In genomic region chr6:140857734-140858380, GRCh38 we compare ENCODE assay signal across 9 cellular contexts.
DNase-seq lines count a peak whose midpoint lies in the region; ATAC-seq, FAIRE-seq and TF ChIP-seq lines count a peak whose summit lies in the region.
"Had no signal": no experiment of that assay in that cellular context is flagged by ENCODE, and none has a peak within 500 bp of the region (broad histone marks: within the 10 kb centered on the region; RNA-seq: fewer than 3 reads in every experiment).

No MANE protein-coding gene starts in this region.

- no peak overlapping the region for H3K4me3 Mint-ChIP-seq in activated T-cell treated with anti-CD3 and anti-CD28 coated beads, Interleukin-2, amount 50 U/mL, for 4 hours

- H3K36me3 Mint-ChIP-seq in activated T-cell treated with anti-CD3 and anti-CD28 coated beads, Interleukin-2, amount 50 U/mL, for 4 hours (ENCODE audit: insufficient read depth) = no peaks in the 10 kb centered on the region

- DNase-seq in RWPE2 (ENCODE audit: low spot score) = no peak
- peak; percentile 81 for DNase-seq in foreskin melanocyte
- peak; percentile 13 for DNase-seq in small intestine
- no peak for DNase-seq in activated T-cell treated with anti-CD3 and anti-CD28 coated beads, Interleukin-2, amount 50 U/mL, for 4 hours

- 62 to 82% (median 77%) methylated on average over 1 of the region's 1 CpG for WGBS in small intestine, 3 donors

- H3K4me1 Mint-ChIP-seq in activated T-cell treated with anti-CD3 and anti-CD28 coated beads, Interleukin-2, amount 50 U/mL, for 4 hours (ENCODE audit: low read depth) = no peaks in the 10 kb centered on the region

- TF ChIP-seq CTCF in HEK293 (tag by site-specific recombination; IDR thresholded peaks at IDR 0.05) (no peak), RWPE2 (IDR thresholded peaks at IDR 0.05; ENCODE audit: poor library complexity, severe bottlenecking) (no peak)

- POLR2A ChIA-PET in HEK293 (lab: Yijun Ruan, JAX) = no interaction called here

- H3K9me3 ChIP-seq in HEK293 (ENCODE audit: control insufficient read depth, insufficient read depth, low read depth, low read length) = no peaks in the 10 kb centered on the region
- H3K9me3 ChIP-seq in RWPE2 (ENCODE audit: severe bottlenecking) = no peaks in the 10 kb centered on the region
- H3K9me3 ChIP-seq in small intestine (ENCODE audit: control insufficient read depth, low read depth) = no peaks in the 10 kb centered on the region
- H3K9me3 ChIP-seq: SJSA1 had no signal

- H3K27me3 ChIP-seq in RWPE2 (ENCODE audit: insufficient read depth, poor library complexity, severe bottlenecking) (no peaks in the 10 kb centered on the region), small intestine (ENCODE audit: control insufficient read depth in 2 of 2, insufficient read depth in 2 of 2, low read length in 2 of 2) (no peaks in the 10 kb centered on the region)
- H3K27me3 ChIP-seq: SJSA1 had no signal

- FAIRE-seq in small intestine (lab: Jason Lieb, UNC) = no peak

- ATAC-seq in RWPE2 (ENCODE audit: low read depth) (peak; percentile 85), GM19452 (IDR thresholded peaks at IDR 0.05; ENCODE audit: unreplicated experiment) (no peak), HG02798 (IDR thresholded peaks at IDR 0.05; ENCODE audit: poor library complexity, unreplicated experiment) (no peak), GM18519 (IDR thresholded peaks at IDR 0.05; ENCODE audit: low FRiP score, unreplicated experiment) (no peak)
- ATAC-seq in activated T-cell treated with anti-CD3 and anti-CD28 coated beads, Interleukin-2, amount 50 U/mL, for 4 hours = no peak

- H3K36me3 ChIP-seq in HEK293 (ENCODE audit: control insufficient read depth in 2 of 2, insufficient read depth in 1 of 2, low read length in 2 of 2) = no peaks in the 10 kb centered on the region
- H3K36me3 ChIP-seq in RWPE2 (ENCODE audit: low read depth) = no peaks in the 10 kb centered on the region
- no peaks in the 10 kb centered on the region for H3K36me3 ChIP-seq in small intestine (ENCODE audit: control insufficient read depth in 2 of 2, insufficient read depth in 2 of 2, low read length in 2 of 2)
- H3K36me3 ChIP-seq: SJSA1 had no signal

- H3K4me1 ChIP-seq in HEK293 (ENCODE audit: control insufficient read depth, insufficient read depth, low read length) = no peaks in the 10 kb centered on the region
- peaks cover 32% of the 10 kb centered on the region for H3K4me1 ChIP-seq in RWPE2 (ENCODE audit: insufficient read depth, poor library complexity, severe bottlenecking)
- no peaks in the 10 kb centered on the region for H3K4me1 ChIP-seq in small intestine (ENCODE audit: control insufficient read depth in 2 of 2, insufficient read depth in 1 of 2, low read depth in 1 of 2, low read length in 1 of 2)

- H3K4me3 ChIP-seq in HEK293 (ENCODE audit: low read depth, low read length) (no peak overlapping the region), RWPE2 (ENCODE audit: severe bottlenecking) (no peak overlapping the region), small intestine (ENCODE audit: low read depth in 1 of 2, low read length in 2 of 2) (no peak overlapping the region)
- H3K4me3 ChIP-seq: SJSA1 had no signal

- no peaks in the 10 kb centered on the region for H3K9me3 Mint-ChIP-seq in activated T-cell treated with anti-CD3 and anti-CD28 coated beads, Interleukin-2, amount 50 U/mL, for 4 hours

- no peaks in the 10 kb centered on the region for H3K27me3 Mint-ChIP-seq in activated T-cell treated with anti-CD3 and anti-CD28 coated beads, Interleukin-2, amount 50 U/mL, for 4 hours (ENCODE audit: low read depth)

- H3K27ac ChIP-seq in HEK293 (ENCODE audit: extremely low read depth, low read depth, low read length) = no peak overlapping the region
- peak overlapping the region; percentile 88 for H3K27ac ChIP-seq in RWPE2 (ENCODE audit: poor library complexity, severe bottlenecking)
- peak overlapping the region in 1 of 2 donors; percentile 5 for H3K27ac ChIP-seq in small intestine (ENCODE audit: low read depth in 1 of 2, low read length in 1 of 2)
- H3K27ac ChIP-seq: SJSA1 had no signal

- CTCF ChIA-PET in HEK293 (lab: Yijun Ruan, JAX) = interaction anchor here (0.7 kb wide), 1 partner anchor 11 kb away, joined by 3 read pairs; no protein-coding TSS in a partner anchor

TF ChIP-seq in HEK293, 187 proteins besides CTCF, POLR2A, EP300 and RAD21 (continues in another document):
- TF ChIP-seq ZEB2 (tag by site-specific recombination; IDR thresholded peaks at IDR 0.05) (peak; percentile 19; the same call in 1 of the 2 replicates), ZNF623 (tag by site-specific recombination; IDR thresholded peaks at IDR 0.05) (no peak), ZNF610 (tag by site-specific recombination; IDR thresholded peaks at IDR 0.05; ENCODE audit: borderline replicate concordance) (no peak), MYNN (tag by site-specific recombination; IDR thresholded peaks at IDR 0.05; ENCODE audit: borderline replicate concordance) (peak; percentile 88), ZNF366 (tag by site-specific recombination; conservative IDR thresholded peaks at IDR 0.05) (no peak), BCL11A (tag by site-specific recombination; IDR thresholded peaks at IDR 0.05; ENCODE audit: low read depth) (no peak), KLF16 (tag by site-specific recombination; IDR thresholded peaks at IDR 0.05) (no peak), ZBTB10 (tag by site-specific recombination; IDR thresholded peaks at IDR 0.05) (no peak), ZBTB48 (tag by site-specific recombination; IDR thresholded peaks at IDR 0.05) (no peak), ZNF692 (tag by site-specific recombination; IDR thresholded peaks at IDR 0.05) (no peak), ZNF660 (tag by site-specific recombination; IDR thresholded peaks at IDR 0.05) (0 out of 2 replicates have a peak, but pooled peaks have one; percentile 18), ZNF558 (tag by site-specific recombination; IDR thresholded peaks at IDR 0.05) (no peak), GLIS1 (tag by site-specific recombination; IDR thresholded peaks at IDR 0.05) (peak; percentile 57), ZBTB7A (tag by site-specific recombination; IDR thresholded peaks at IDR 0.05; ENCODE audit: low read depth) (no peak)
- TF ChIP-seq, protein P1, sequence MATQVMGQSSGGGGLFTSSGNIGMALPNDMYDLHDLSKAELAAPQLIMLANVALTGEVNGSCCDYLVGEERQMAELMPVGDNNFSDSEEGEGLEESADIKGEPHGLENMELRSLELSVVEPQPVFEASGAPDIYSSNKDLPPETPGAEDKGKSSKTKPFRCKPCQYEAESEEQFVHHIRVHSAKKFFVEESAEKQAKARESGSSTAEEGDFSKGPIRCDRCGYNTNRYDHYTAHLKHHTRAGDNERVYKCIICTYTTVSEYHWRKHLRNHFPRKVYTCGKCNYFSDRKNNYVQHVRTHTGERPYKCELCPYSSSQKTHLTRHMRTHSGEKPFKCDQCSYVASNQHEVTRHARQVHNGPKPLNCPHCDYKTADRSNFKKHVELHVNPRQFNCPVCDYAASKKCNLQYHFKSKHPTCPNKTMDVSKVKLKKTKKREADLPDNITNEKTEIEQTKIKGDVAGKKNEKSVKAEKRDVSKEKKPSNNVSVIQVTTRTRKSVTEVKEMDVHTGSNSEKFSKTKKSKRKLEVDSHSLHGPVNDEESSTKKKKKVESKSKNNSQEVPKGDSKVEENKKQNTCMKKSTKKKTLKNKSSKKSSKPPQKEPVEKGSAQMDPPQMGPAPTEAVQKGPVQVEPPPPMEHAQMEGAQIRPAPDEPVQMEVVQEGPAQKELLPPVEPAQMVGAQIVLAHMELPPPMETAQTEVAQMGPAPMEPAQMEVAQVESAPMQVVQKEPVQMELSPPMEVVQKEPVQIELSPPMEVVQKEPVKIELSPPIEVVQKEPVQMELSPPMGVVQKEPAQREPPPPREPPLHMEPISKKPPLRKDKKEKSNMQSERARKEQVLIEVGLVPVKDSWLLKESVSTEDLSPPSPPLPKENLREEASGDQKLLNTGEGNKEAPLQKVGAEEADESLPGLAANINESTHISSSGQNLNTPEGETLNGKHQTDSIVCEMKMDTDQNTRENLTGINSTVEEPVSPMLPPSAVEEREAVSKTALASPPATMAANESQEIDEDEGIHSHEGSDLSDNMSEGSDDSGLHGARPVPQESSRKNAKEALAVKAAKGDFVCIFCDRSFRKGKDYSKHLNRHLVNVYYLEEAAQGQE (tag by site-specific recombination; IDR thresholded peaks at IDR 0.05) = no peak

Comparison
In these comparisons a context has a peak if more than half of its experiments do, and no peak if none do; other contexts are left out.
1. DNase-seq: peak in foreskin melanocyte (single experiment) and small intestine (single experiment); none in RWPE2 (single experiment) and activated T-cell treated with anti-CD3 and anti-CD28 coated beads, Interleukin-2, amount 50 U/mL, for 4 hours (single experiment).